Comparison of ENCODE assay signal across 12 cellular contexts in genomic region chr17:40416671-40417070, GRCh38. TPM values are rescaled to one million over a fixed set of nuclear protein-coding genes. Genes with fewer than 3 reads are reported as not detected.
DNase-seq lines count a peak whose midpoint lies in the region; ATAC-seq and TF ChIP-seq lines count a peak whose summit lies in the region.
"Had no signal": no experiment of that assay in that cellular context is flagged by ENCODE, and none has a peak within 500 bp of the region (broad histone marks: within the 10 kb centered on the region; RNA-seq: fewer than 3 reads in every experiment).

No MANE protein-coding gene starts in this region.

- no peaks in the 10 kb centered on the region for H3K27me3 Mint-ChIP-seq in activated T-cell treated with anti-CD3 and anti-CD28 coated beads, Interleukin-2, amount 50 U/mL, for 4 hours (ENCODE audit: low read depth)

- no peaks in the 10 kb centered on the region for H3K9me2 ChIP-seq in SU-DHL-6 (replicated peaks; ENCODE audit: insufficient read depth, low read length)

- H3K9me3 Mint-ChIP-seq in activated T-cell treated with anti-CD3 and anti-CD28 coated beads, Interleukin-2, amount 50 U/mL, for 4 hours = no peaks in the 10 kb centered on the region

- H3K4me3 ChIP-seq in SU-DHL-6 (ENCODE audit: insufficient read depth, low read length, poor library complexity, severe bottlenecking) (peak overlapping the region; percentile 83), fibroblast of lung (replicated peaks in 1 of 4; ENCODE audit: control extremely low read depth in 1 of 4, insufficient read depth in 1 of 4, low read depth in 3 of 4, low read length in 4 of 4) (peak overlapping the region; percentile 58 to 84 (median 70)), skin epidermis (peak overlapping the region in 5 of 7 experiments; percentile 49 to 92 (median 65)), lower leg skin (ENCODE audit: low read depth, poor library complexity, severe bottlenecking) (no peak overlapping the region)

- 34 to 43% methylated on average over 3 of the region's 3 CpGs for WGBS in lower leg skin, 2 donors

- no peaks in the 10 kb centered on the region for H3K36me3 Mint-ChIP-seq in activated T-cell treated with anti-CD3 and anti-CD28 coated beads, Interleukin-2, amount 50 U/mL, for 4 hours (ENCODE audit: insufficient read depth)

- H3F3A ChIP-seq in SU-DHL-6 (ENCODE audit: insufficient read depth) = peaks cover 22% of the 10 kb centered on the region

- peaks cover 19% of the 10 kb centered on the region for H3K4me1 Mint-ChIP-seq in activated T-cell treated with anti-CD3 and anti-CD28 coated beads, Interleukin-2, amount 50 U/mL, for 4 hours (ENCODE audit: low read depth)

- peak overlapping the region; percentile 93 for H3K4me3 Mint-ChIP-seq in activated T-cell treated with anti-CD3 and anti-CD28 coated beads, Interleukin-2, amount 50 U/mL, for 4 hours

- H3K9ac ChIP-seq in SU-DHL-6 (ENCODE audit: low read length) = peak overlapping the region; percentile 95
- peak overlapping the region; percentile 24 for H3K9ac ChIP-seq in fibroblast of lung (ENCODE audit: insufficient read depth, low read length)
- H3K9ac ChIP-seq: parathyroid adenoma had no signal

- no peak for ATAC-seq in activated T-cell treated with anti-CD3 and anti-CD28 coated beads, Interleukin-2, amount 50 U/mL, for 4 hours

- H3K79me2 ChIP-seq in SU-DHL-6 (ENCODE audit: insufficient read depth, low read length) = peaks cover 41% of the 10 kb centered on the region
- H3K79me2 ChIP-seq in fibroblast of lung (ENCODE audit: control insufficient read depth, insufficient read depth, low read length) = peaks cover 36% of the 10 kb centered on the region
- H3K79me2 ChIP-seq: parathyroid adenoma had no signal

- H3K4me2 ChIP-seq in SU-DHL-6 (ENCODE audit: low read depth, low read length, poor library complexity, severe bottlenecking) = peak overlapping the region; percentile 96
- H3K4me2 ChIP-seq in fibroblast of lung (ENCODE audit: extremely low read depth, insufficient read depth, low read length) = peak overlapping the region; percentile 97

- peaks cover 7% of the 10 kb centered on the region for H3K4me1 ChIP-seq in fibroblast of lung (ENCODE audit: control insufficient read depth, extremely low read depth, insufficient read depth, low read length)
- H3K4me1 ChIP-seq: parathyroid adenoma had no signal

- H3K27ac ChIP-seq in SU-DHL-6 (ENCODE audit: low read depth, low read length) (peak overlapping the region; percentile 78), fibroblast of lung (ENCODE audit: insufficient read depth, low read length) (peak overlapping the region; percentile 86), skin epidermis (peak overlapping the region in 1 of 21 experiments; percentile 15)
- H3K27ac ChIP-seq: parathyroid adenoma had no signal

- DNase-seq in activated T-cell treated with anti-CD3 and anti-CD28 coated beads, Interleukin-2, amount 50 U/mL, for 4 hours = no peak
- no peak for DNase-seq in activated T-cell treated with anti-CD3 and anti-CD28 coated beads for 4 hours
- no peak for DNase-seq in fibroblast of lung (ENCODE audit: low read depth in 2 of 2)
- DNase-seq in lower leg skin (ENCODE audit: low spot score in 2 of 2) = no peak
- no peak for DNase-seq in stimulated activated CD8-positive, alpha-beta memory T cell treated with anti-CD3 and anti-CD28 coated beads, Interleukin-4, amount 100 ng/mL, for 48 hours
- no peak for DNase-seq in middle frontal gyrus (ENCODE audit: extremely low spot score, low spot score)

- TF ChIP-seq POLR2A in lower leg skin (IDR thresholded peaks at IDR 0.05) = no peak

- intact Hi-C loops in lower leg skin (cut with DNase I; ENCODE audit: low total_unique reads) = loop anchor here (10.0 kb wide), 2 partner anchors 52 to 112 kb away; partner anchors contain the start of genes GJD3 and RARA

- H3K36me3 ChIP-seq in SU-DHL-6 (ENCODE audit: low read length) (peaks cover 41% of the 10 kb centered on the region), fibroblast of lung (ENCODE audit: control insufficient read depth, insufficient read depth, low read length) (no peaks in the 10 kb centered on the region)

- no peaks in the 10 kb centered on the region for H3K9me3 ChIP-seq in SU-DHL-6 (ENCODE audit: insufficient read depth, low read length)
- no peaks in the 10 kb centered on the region for H3K9me3 ChIP-seq in fibroblast of lung (ENCODE audit: control insufficient read depth, insufficient read depth, low read depth, low read length)

- H3K27me3 ChIP-seq in SU-DHL-6 (ENCODE audit: low read length) (no peaks in the 10 kb centered on the region), fibroblast of lung (ENCODE audit: control insufficient read depth, insufficient read depth, low read length) (no peaks in the 10 kb centered on the region)

- H2AFZ ChIP-seq in SU-DHL-6 (ENCODE audit: low read depth, low read length, severe bottlenecking) (no peak overlapping the region), fibroblast of lung (ENCODE audit: low read length) (peak overlapping the region; percentile 66)

- H4K20me1 ChIP-seq in SU-DHL-6 (ENCODE audit: low read depth, low read length) (0 out of 2 replicates have a peak, but pooled peaks cover 11% of the 10 kb centered on the region), fibroblast of lung (ENCODE audit: control insufficient read depth, extremely low read depth, insufficient read depth, low read length) (no peaks in the 10 kb centered on the region)

- TF ChIP-seq CTCF in SU-DHL-6 (IDR thresholded peaks at IDR 0.05; ENCODE audit: insufficient read depth, low read length, poor library complexity, severe bottlenecking) = no peak
- TF ChIP-seq CTCF in fibroblast of lung (conservative IDR thresholded peaks at IDR 0.05 in 1 of 2, IDR thresholded peaks at IDR 0.05 in 1 of 2; ENCODE audit: low read depth in 1 of 2, low read length in 2 of 2) = no peak
- TF ChIP-seq CTCF in lower leg skin (IDR thresholded peaks at IDR 0.05) = no peak

RNA-seq across cellular contexts. Expression of gene TOP2A, which starts 1.0 kb away (rescaled TPM):
- 10 to 100 TPM; 10.4 to 16.4 (median 12.0) TPM for total RNA-seq in activated T-cell treated with anti-CD3 and anti-CD28 coated beads, Interleukin-2, amount 50 U/mL, for 4 hours
- total RNA-seq in fibroblast of lung = 4.9 and 41.6 TPM in 2 replicates
- polyA plus RNA-seq in fibroblast of lung = 39.2 and 122 TPM in 2 replicates
- 30.2 and 100 TPM in 2 replicates for polyA plus RNA-seq in fibroblast of lung (2012)
- 5.8 and 7.9 TPM in 2 replicates for polyA minus RNA-seq in fibroblast of lung (ENCODE audit: low replicate concordance)
- total RNA-seq in lower leg skin = 10 to 100 TPM in 1 of 4 donors, 1 to 10 TPM in 3; 5.7 to 11.9 (median 8.2) TPM

RNA-seq across cellular contexts. Expression of gene IGFBP4, which starts 26.6 kb away (rescaled TPM):
- total RNA-seq in activated T-cell treated with anti-CD3 and anti-CD28 coated beads, Interleukin-2, amount 50 U/mL, for 4 hours = 10 to 100 TPM; 14.0 to 17.7 (median 14.7) TPM
- total RNA-seq in fibroblast of lung (312 and 436 TPM in 2 replicates), lower leg skin (10 to 100 TPM; 35.1 to 90.4 (median 39.6) TPM)
- 685 and 1,130 TPM in 2 replicates for polyA plus RNA-seq in fibroblast of lung
- 1,208 and 1,884 TPM in 2 replicates for polyA plus RNA-seq in fibroblast of lung (2012)
- 1,885 and 3,100 TPM in 2 replicates for polyA minus RNA-seq in fibroblast of lung (ENCODE audit: low replicate concordance)

RNA-seq across cellular contexts. Expression of gene GJD3, which starts 52.1 kb away (rescaled TPM):
- total RNA-seq in activated T-cell treated with anti-CD3 and anti-CD28 coated beads, Interleukin-2, amount 50 U/mL, for 4 hours = not detected
- total RNA-seq in fibroblast of lung = 3.9 and 4.3 TPM in 2 replicates
- 0.16 and 0.99 TPM in 2 replicates for polyA plus RNA-seq in fibroblast of lung
- polyA plus RNA-seq in fibroblast of lung (2012) = 0.36 TPM in 1 of 2 replicates, not detected in the other
- polyA minus RNA-seq in fibroblast of lung (ENCODE audit: low replicate concordance) = 0.63 TPM in 1 of 2 replicates, not detected in the other
- total RNA-seq in lower leg skin = not detected
- total RNA-seq: HT1080, SK-MEL-5, temporal lobe had no signal
